ENCODE assay signal across 22 cellular contexts in the genomic region with DNA sequence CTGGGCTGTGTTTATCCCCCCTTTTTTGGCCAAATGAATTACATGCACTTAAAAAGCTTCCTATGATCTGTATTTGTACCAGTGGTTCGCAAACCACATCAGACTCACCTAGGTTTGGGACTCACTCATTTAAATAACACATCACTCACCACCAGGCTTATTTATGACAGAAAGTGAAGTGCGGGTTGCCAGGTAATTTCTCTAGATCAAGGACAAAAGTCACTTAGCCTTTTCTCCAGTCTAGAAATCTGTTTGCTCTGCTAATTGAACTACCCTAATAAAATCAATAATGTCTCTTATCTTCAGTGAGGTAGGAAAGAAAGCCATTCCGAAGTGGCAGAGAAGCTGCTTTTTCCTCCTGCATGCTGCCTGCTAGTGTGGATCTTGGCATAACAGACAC.
"Had no signal": no experiment of that assay in that cellular context is flagged by ENCODE, and none has a peak within 500 bp of the region (broad histone marks: within the 10 kb centered on the region; RNA-seq: fewer than 3 reads in every experiment).

No MANE protein-coding gene starts in this region.

- H3K27me3 ChIP-seq: adrenal gland, breast epithelium, esophagus muscularis mucosa, neutrophil, stomach, upper lobe of left lung had no signal

- FAIRE-seq: astrocyte, endothelial cell of umbilical vein had no signal

- ATAC-seq: activated T-cell treated with anti-CD3 and anti-CD28 coated beads, Interleukin-2, amount 50 U/mL, for 72 hours; left cardiac atrium; lower lobe of right lung; natural killer cell treated with Interleukin-12 subunit alpha and Interleukin-12 subunit beta and Interleukin-15 and Interleukin-18, amount 100 ng/mL, for 72 hours; sciatic nerve; stimulated activated effector memory CD8-positive, alpha-beta T cell treated with anti-CD3 and anti-CD28 coated beads, Interleukin-12 subunit alpha, Interleukin-12 subunit beta, amount 100 ng/mL, for 72 hours had no signal

- H3K36me3 ChIP-seq: adrenal gland, breast epithelium, esophagus muscularis mucosa, lower lobe of right lung, neutrophil, stomach, upper lobe of left lung had no signal

- DNase-seq: activated CD4-positive, CD25-positive, alpha-beta regulatory T cell treated with anti-CD3 and anti-CD28 coated beads, Interleukin-2, amount 50 U/mL, for 72 hours; activated effector memory CD4-positive, alpha-beta T cell treated with anti-CD3 and anti-CD28 coated beads, Interleukin-2, amount 50 U/mL, for 16 hours; activated naive CD4-positive, alpha-beta T cell treated with anti-CD3 and anti-CD28 coated beads, Interleukin-2, amount 50 U/mL, for 16 hours; activated T-cell treated with anti-CD3 and anti-CD28 coated beads, Interleukin-2, amount 50 U/mL, for 72 hours; adrenal gland; effector CD8-positive, alpha-beta T cell; immature natural killer cell; left cardiac atrium; lower lobe of right lung; stimulated activated CD4-positive, alpha-beta T cell treated with anti-CD3 and anti-CD28 coated beads, Interleukin-4, amount 100 ng/mL, for 24 hours; stomach; upper lobe of left lung had no signal

- H3K9me3 ChIP-seq: adrenal gland, breast epithelium, esophagus muscularis mucosa, lower lobe of right lung, neutrophil, stomach, upper lobe of left lung had no signal

- H3K4me3 ChIP-seq: adrenal gland, breast epithelium, coronary artery, esophagus muscularis mucosa, lower lobe of right lung, stomach, upper lobe of left lung had no signal

- H3K4me1 ChIP-seq: adrenal gland, breast epithelium, esophagus muscularis mucosa, lower lobe of right lung, stomach, upper lobe of left lung had no signal

- H3K27ac ChIP-seq: adrenal gland, breast epithelium, coronary artery, esophagus muscularis mucosa, lower lobe of right lung, neutrophil, stomach, upper lobe of left lung, VCaP had no signal
